Comparison of ENCODE assay signal across 8 cellular contexts in the genomic region with DNA sequence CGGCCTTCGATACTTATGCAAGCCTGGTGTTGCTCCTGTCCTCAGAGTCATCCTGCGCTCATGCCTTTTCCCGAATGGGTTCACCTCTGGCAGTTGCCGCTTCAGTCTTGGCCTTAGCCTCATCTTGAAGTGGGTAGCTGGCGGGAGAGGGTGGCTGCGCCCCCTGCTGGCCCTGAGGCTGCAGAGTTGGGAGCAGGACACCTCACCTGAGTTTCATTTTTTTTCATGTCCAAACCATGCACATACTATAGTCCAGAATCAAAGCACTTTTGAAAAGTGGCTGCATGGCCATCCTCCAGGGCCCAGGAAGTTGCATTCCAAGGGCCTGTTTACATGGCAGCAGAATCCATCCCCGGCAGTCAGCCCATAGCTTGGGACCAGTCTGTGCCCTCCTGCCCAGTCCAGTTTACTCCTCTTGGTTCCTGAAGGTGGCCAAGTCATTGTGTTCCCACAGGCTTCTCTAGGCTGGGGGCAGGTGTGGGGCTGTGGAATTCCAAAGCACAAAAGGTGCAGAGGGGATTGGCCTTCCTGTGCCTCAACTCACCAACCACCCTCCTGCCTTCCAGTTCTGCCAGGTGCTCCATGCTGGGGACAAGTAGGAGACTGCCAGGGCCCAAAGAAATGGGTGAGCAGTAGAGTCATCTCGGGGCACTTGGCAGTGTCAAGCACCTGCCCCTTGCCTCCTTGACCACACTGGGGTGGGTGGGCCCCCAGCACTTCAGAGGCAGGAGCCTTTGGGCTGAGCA. TPM values are rescaled to one million over a fixed set of nuclear protein-coding genes. Genes with fewer than 3 reads are reported as not detected.
DNase-seq lines count a peak whose midpoint lies in the region; ATAC-seq and TF ChIP-seq lines count a peak whose summit lies in the region.

No MANE protein-coding gene starts in this region.

- no peaks in the 10 kb centered on the region for H3K9me3 Mint-ChIP-seq in T-helper 2 cell treated with Interferon-gamma antibody and Interleukin-4, amounts not matched to agents 5 μg/mL and 100 μg/mL, for 36 hours

- ATAC-seq in left ventricle myocardium superior: peak; percentile 89
- peak; percentile 81 for ATAC-seq in sciatic nerve
- no peak for ATAC-seq in GM21423 (IDR thresholded peaks at IDR 0.05; ENCODE audit: unreplicated experiment)

- intact Hi-C loops in left ventricle myocardium superior (cut with micrococcal nuclease) (loop anchor here (5.0 to 10.0 kb wide), 2 partner anchors 61 to 248 kb away; no protein-coding TSS in a partner anchor), sciatic nerve (cut with DNase I) (loop anchor here (5.0 to 10.0 kb wide), 2 partner anchors 61 to 1282 kb away; no protein-coding TSS in a partner anchor)

- no peaks in the 10 kb centered on the region for H3K27me3 Mint-ChIP-seq in T-helper 2 cell treated with Interferon-gamma antibody and Interleukin-4, amounts not matched to agents 5 μg/mL and 100 μg/mL, for 36 hours (ENCODE audit: low read depth)

- no peak overlapping the region for H3K4me3 Mint-ChIP-seq in T-helper 2 cell treated with Interferon-gamma antibody and Interleukin-4, amounts not matched to agents 5 μg/mL and 100 μg/mL, for 36 hours

- DNase-seq in 8988T (peak; percentile 56), GM13977 (ENCODE audit: low spot score) (peak; percentile 90), NCI-H1694 (lab: John Stamatoyannopoulos, UW) (peak; percentile 49), amniotic epithelial cell (ENCODE audit: low read depth) (peak; percentile 68), left ventricle myocardium superior (peak; percentile 90), sciatic nerve (ENCODE audit: low spot score) (peak; percentile 89)
- peak; percentile 63 for DNase-seq in T-helper 2 cell treated with Interferon-gamma antibody and Interleukin-4, amounts not matched to agents 5 μg/mL and 100 μg/mL, for 36 hours (ENCODE audit: low spot score)

- in situ Hi-C loops in GM13977 (cut with MboI; ENCODE audit: low pct_unique_long_range_greater_than_20kb, low sequenced_read_pairs, unreplicated experiment): no loop called here

- peaks cover 4% of the 10 kb centered on the region for H3K4me1 Mint-ChIP-seq in T-helper 2 cell treated with Interferon-gamma antibody and Interleukin-4, amounts not matched to agents 5 μg/mL and 100 μg/mL, for 36 hours (ENCODE audit: low read depth)

- H3K27ac Mint-ChIP-seq in T-helper 2 cell treated with Interferon-gamma antibody and Interleukin-4, amounts not matched to agents 5 μg/mL and 100 μg/mL, for 36 hours: peak overlapping the region; percentile 0

- peaks cover 25% of the 10 kb centered on the region for H3K36me3 Mint-ChIP-seq in T-helper 2 cell treated with Interferon-gamma antibody and Interleukin-4, amounts not matched to agents 5 μg/mL and 100 μg/mL, for 36 hours (ENCODE audit: low read depth)

- TF ChIP-seq CTCF in GM13977 (IDR thresholded peaks at IDR 0.05; ENCODE audit: extremely low read depth, insufficient read depth, missing control alignments): peak; percentile 99

RNA-seq across cellular contexts. Expression of a gene that starts 44.0 kb away (rescaled TPM):
- 32.3 TPM for total RNA-seq in left ventricle myocardium superior
- 46.8 TPM for total RNA-seq in sciatic nerve

RNA-seq across cellular contexts. Expression of a gene that starts 44.3 kb away (rescaled TPM):
- total RNA-seq in left ventricle myocardium superior (15.7 TPM), sciatic nerve (59.8 TPM)
